ENCODE assay signal across 19 cellular contexts in genomic region chr20:39983655-39984054, GRCh38.
"Had no signal": no experiment of that assay in that cellular context is flagged by ENCODE, and none has a peak within 500 bp of the region (broad histone marks: within the 10 kb centered on the region; RNA-seq: fewer than 3 reads in every experiment).

No MANE protein-coding gene starts in this region.

- H3K36me3 Mint-ChIP-seq: natural killer cell treated with Interleukin-12 subunit alpha and Interleukin-12 subunit beta and Interleukin-15 and Interleukin-18, amount 100 ng/mL, for 72 hours had no signal

- DNase-seq: effector memory CD4-positive, alpha-beta T cell; esophagus squamous epithelium; foreskin fibroblast; kidney glomerular epithelial cell; mesenchymal stem cell; midbrain; occipital lobe; pancreas; sigmoid colon; small intestine; stimulated activated CD4-positive, alpha-beta T cell treated with anti-CD3 and anti-CD28 coated beads, Interleukin-12 subunit alpha, Interleukin-12 subunit beta, amount 100 ng/mL, for 4 hours; stimulated activated naive CD4-positive, alpha-beta T cell; stomach; substantia nigra; transverse colon had no signal

- H3K27ac Mint-ChIP-seq: natural killer cell treated with Interleukin-12 subunit alpha and Interleukin-12 subunit beta and Interleukin-15 and Interleukin-18, amount 100 ng/mL, for 72 hours had no signal

- ATAC-seq: natural killer cell treated with Interleukin-12 subunit alpha and Interleukin-12 subunit beta and Interleukin-15 and Interleukin-18, amount 100 ng/mL, for 72 hours had no signal

- H3K4me3 ChIP-seq: esophagus squamous epithelium, lung, pancreas, prostate gland, sigmoid colon, stomach, thoracic aorta, transverse colon had no signal

- H3K27me3 Mint-ChIP-seq: natural killer cell treated with Interleukin-12 subunit alpha and Interleukin-12 subunit beta and Interleukin-15 and Interleukin-18, amount 100 ng/mL, for 72 hours had no signal

- H3K9me3 ChIP-seq: esophagus squamous epithelium, pancreas, prostate gland, sigmoid colon, stomach, thoracic aorta, transverse colon had no signal

- H3K4me1 ChIP-seq: prostate gland had no signal

- H3K4me3 Mint-ChIP-seq: natural killer cell treated with Interleukin-12 subunit alpha and Interleukin-12 subunit beta and Interleukin-15 and Interleukin-18, amount 100 ng/mL, for 72 hours had no signal

- H3K36me3 ChIP-seq: esophagus squamous epithelium, pancreas, prostate gland, sigmoid colon, stomach, thoracic aorta, transverse colon had no signal

- H3K27ac ChIP-seq: esophagus squamous epithelium, pancreas, prostate gland, sigmoid colon, stomach, thoracic aorta, transverse colon had no signal

- H3K27me3 ChIP-seq: esophagus squamous epithelium, pancreas, sigmoid colon, stomach, transverse colon had no signal
